ENCODE assay signal across 2 cellular contexts in genomic region chr6:150142657-150143501, GRCh38.
TF ChIP-seq lines count a peak whose summit lies in the region.

A gene with protein sequence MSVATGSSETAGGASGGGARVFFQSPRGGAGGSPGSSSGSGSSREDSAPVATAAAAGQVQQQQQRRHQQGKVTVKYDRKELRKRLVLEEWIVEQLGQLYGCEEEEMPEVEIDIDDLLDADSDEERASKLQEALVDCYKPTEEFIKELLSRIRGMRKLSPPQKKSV (plus strand): TSS chr6:150143044. CDS start chr6:150143193, 149 bp downstream.

TF ChIP-seq in Ishikawa, 13 proteins besides CTCF, POLR2A, EP300 and RAD21 (continued from another document):
- TF ChIP-seq, protein P1, sequence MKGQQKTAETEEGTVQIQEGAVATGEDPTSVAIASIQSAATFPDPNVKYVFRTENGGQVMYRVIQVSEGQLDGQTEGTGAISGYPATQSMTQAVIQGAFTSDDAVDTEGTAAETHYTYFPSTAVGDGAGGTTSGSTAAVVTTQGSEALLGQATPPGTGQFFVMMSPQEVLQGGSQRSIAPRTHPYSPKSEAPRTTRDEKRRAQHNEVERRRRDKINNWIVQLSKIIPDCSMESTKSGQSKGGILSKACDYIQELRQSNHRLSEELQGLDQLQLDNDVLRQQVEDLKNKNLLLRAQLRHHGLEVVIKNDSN (IDR thresholded peaks at IDR 0.05), result no peak
- no peak for TF ChIP-seq CREB1 (IDR thresholded peaks at IDR 0.05; ENCODE audit: low read depth)
- no peak for TF ChIP-seq ZBTB7A (IDR thresholded peaks at IDR 0.05; ENCODE audit: low read depth)
- no peak for TF ChIP-seq YY1 (IDR thresholded peaks at IDR 0.05; ENCODE audit: low read depth)
- no peak for TF ChIP-seq FOXM1 (IDR thresholded peaks at IDR 0.05; ENCODE audit: borderline replicate concordance, low read depth)
- peak; percentile 54; the same call in 1 of the 2 replicates for TF ChIP-seq MAX (IDR thresholded peaks at IDR 0.05)
- no peak for TF ChIP-seq CEBPB (IDR thresholded peaks at IDR 0.05)
- no peak for TF ChIP-seq NFIC (IDR thresholded peaks at IDR 0.05)
- TF ChIP-seq TCF12 (IDR thresholded peaks at IDR 0.05; ENCODE audit: low read depth), result no peak
- peak; percentile 40; the same call in 1 of the 2 replicates for TF ChIP-seq EGR1 (IDR thresholded peaks at IDR 0.05)
- TF ChIP-seq TAF1 (IDR thresholded peaks at IDR 0.05; ENCODE audit: low read depth), result 0 out of 2 replicates have a peak, but pooled peaks have one; percentile 20

TF ChIP-seq in WTC11, 78 proteins besides CTCF, POLR2A, EP300 and RAD21 (continued from another document):
- TF ChIP-seq E2F1 (CRISPR knock-in tag; IDR thresholded peaks at IDR 0.05) (no peak), FOXK1 (CRISPR knock-in tag; IDR thresholded peaks at IDR 0.05) (peak; percentile 37; the same call in 1 of the 2 replicates), FOXP1 (CRISPR knock-in tag; IDR thresholded peaks at IDR 0.05; ENCODE audit: borderline replicate concordance) (0 out of 2 replicates have a peak, but pooled peaks have one; percentile 22), ELF4 (CRISPR knock-in tag; IDR thresholded peaks at IDR 0.05; ENCODE audit: low read depth) (0 out of 2 replicates have a peak, but pooled peaks have one; percentile 20), GABPB1 (CRISPR knock-in tag; IDR thresholded peaks at IDR 0.05) (no peak), GRHL2 (CRISPR knock-in tag; IDR thresholded peaks at IDR 0.05; ENCODE audit: insufficient replicate concordance, severe bottlenecking) (no peak), FOXJ3 (CRISPR knock-in tag; IDR thresholded peaks at IDR 0.05; ENCODE audit: borderline replicate concordance) (no peak), SMAD3 (CRISPR knock-in tag; IDR thresholded peaks at IDR 0.05; ENCODE audit: borderline replicate concordance) (no peak), IRF2 (CRISPR knock-in tag; IDR thresholded peaks at IDR 0.05; ENCODE audit: borderline replicate concordance, low read depth) (no peak)
- TF ChIP-seq, protein P2, sequence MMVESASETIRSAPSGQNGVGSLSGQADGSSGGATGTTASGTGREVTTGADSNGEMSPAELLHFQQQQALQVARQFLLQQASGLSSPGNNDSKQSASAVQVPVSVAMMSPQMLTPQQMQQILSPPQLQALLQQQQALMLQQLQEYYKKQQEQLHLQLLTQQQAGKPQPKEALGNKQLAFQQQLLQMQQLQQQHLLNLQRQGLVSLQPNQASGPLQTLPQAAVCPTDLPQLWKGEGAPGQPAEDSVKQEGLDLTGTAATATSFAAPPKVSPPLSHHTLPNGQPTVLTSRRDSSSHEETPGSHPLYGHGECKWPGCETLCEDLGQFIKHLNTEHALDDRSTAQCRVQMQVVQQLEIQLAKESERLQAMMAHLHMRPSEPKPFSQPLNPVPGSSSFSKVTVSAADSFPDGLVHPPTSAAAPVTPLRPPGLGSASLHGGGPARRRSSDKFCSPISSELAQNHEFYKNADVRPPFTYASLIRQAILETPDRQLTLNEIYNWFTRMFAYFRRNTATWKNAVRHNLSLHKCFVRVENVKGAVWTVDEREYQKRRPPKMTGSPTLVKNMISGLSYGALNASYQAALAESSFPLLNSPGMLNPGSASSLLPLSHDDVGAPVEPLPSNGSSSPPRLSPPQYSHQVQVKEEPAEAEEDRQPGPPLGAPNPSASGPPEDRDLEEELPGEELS (CRISPR knock-in tag; IDR thresholded peaks at IDR 0.05), result peak; percentile 74; the same call in 1 of the 2 replicates
- TF ChIP-seq, protein P1 (CRISPR knock-in tag; IDR thresholded peaks at IDR 0.05), result no peak
- TF ChIP-seq, protein P3, sequence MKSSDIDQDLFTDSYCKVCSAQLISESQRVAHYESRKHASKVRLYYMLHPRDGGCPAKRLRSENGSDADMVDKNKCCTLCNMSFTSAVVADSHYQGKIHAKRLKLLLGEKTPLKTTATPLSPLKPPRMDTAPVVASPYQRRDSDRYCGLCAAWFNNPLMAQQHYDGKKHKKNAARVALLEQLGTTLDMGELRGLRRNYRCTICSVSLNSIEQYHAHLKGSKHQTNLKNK (CRISPR knock-in tag; IDR thresholded peaks at IDR 0.05), result no peak
